In the genomic region with DNA sequence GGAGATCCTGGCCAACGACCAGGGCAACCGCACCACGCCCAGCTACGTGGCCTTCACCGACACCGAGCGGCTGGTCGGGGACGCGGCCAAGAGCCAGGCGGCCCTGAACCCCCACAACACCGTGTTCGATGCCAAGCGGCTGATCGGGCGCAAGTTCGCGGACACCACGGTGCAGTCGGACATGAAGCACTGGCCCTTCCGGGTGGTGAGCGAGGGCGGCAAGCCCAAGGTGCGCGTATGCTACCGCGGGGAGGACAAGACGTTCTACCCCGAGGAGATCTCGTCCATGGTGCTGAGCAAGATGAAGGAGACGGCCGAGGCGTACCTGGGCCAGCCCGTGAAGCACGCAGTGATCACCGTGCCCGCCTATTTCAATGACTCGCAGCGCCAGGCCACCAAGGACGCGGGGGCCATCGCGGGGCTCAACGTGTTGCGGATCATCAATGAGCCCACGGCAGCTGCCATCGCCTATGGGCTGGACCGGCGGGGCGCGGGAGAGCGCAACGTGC, we compare ENCODE assay signal across 1 cellular context.
TF ChIP-seq lines count a peak whose summit lies in the region.

No MANE protein-coding gene starts in this region.

TF ChIP-seq in HepG2, 621 proteins besides CTCF, POLR2A, EP300 and RAD21:
- peak; percentile 65 for TF ChIP-seq ZNF777 (CRISPR knock-in tag; IDR thresholded peaks at IDR 0.05)
- TF ChIP-seq MTA1 (CRISPR knock-in tag; IDR thresholded peaks at IDR 0.05; ENCODE audit: borderline replicate concordance): 0 out of 2 replicates have a peak, but pooled peaks have one; percentile 13
